1 cellular context compared by ENCODE assay signal in genomic region chr3:86388848-86389247, GRCh38.
TF ChIP-seq lines count a peak whose summit lies in the region.

No MANE protein-coding gene starts in this region.

TF ChIP-seq in SK-N-SH treated with all-trans-retinoic acid at 6 μM for 48 hours, 23 proteins besides CTCF, POLR2A, EP300 and RAD21 (continued from another document):
- TF ChIP-seq RARB (CRISPR knock-in tag; IDR thresholded peaks at IDR 0.05) (no peak), ZFP3 (CRISPR knock-in tag; IDR thresholded peaks at IDR 0.05) (no peak), PPARA (CRISPR knock-in tag; IDR thresholded peaks at IDR 0.05; ENCODE audit: borderline replicate concordance) (no peak), PATZ1 (CRISPR knock-in tag; IDR thresholded peaks at IDR 0.05; ENCODE audit: borderline replicate concordance) (no peak), ESRRG (CRISPR knock-in tag; IDR thresholded peaks at IDR 0.05) (no peak)
TF ChIP-seq in SK-N-SH treated with all-trans-retinoic acid at 6 μM for 48 hours: peak in this region for 0.
